Comparison of ENCODE assay signal across 1 cellular context in genomic region chr1:24318238-24318987, GRCh38.
TF ChIP-seq lines count a peak whose summit lies in the region.

No MANE protein-coding gene starts in this region.

TF ChIP-seq in HEK293, 187 proteins besides CTCF, POLR2A, EP300 and RAD21 (continued from another document):
- TF ChIP-seq ZNF660 (tag by site-specific recombination; IDR thresholded peaks at IDR 0.05) (0 out of 2 replicates have a peak, but pooled peaks have one; percentile 11), ZNF768 (tag by site-specific recombination; IDR thresholded peaks at IDR 0.05) (no peak), ZNF426 (tag by site-specific recombination; IDR thresholded peaks at IDR 0.05) (no peak), ELK4 (IDR thresholded peaks at IDR 0.05; ENCODE audit: borderline replicate concordance, low read depth, low read length) (no peak)
- TF ChIP-seq, protein P1, sequence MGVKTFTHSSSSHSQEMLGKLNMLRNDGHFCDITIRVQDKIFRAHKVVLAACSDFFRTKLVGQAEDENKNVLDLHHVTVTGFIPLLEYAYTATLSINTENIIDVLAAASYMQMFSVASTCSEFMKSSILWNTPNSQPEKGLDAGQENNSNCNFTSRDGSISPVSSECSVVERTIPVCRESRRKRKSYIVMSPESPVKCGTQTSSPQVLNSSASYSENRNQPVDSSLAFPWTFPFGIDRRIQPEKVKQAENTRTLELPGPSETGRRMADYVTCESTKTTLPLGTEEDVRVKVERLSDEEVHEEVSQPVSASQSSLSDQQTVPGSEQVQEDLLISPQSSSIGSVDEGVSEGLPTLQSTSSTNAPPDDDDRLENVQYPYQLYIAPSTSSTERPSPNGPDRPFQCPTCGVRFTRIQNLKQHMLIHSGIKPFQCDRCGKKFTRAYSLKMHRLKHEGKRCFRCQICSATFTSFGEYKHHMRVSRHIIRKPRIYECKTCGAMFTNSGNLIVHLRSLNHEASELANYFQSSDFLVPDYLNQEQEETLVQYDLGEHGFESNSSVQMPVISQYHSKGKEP (tag by site-specific recombination; IDR thresholded peaks at IDR 0.05) = peak; percentile 8; the same call in 1 of the 2 replicates
